Comparison of ENCODE assay signal across 19 cellular contexts in the genomic region with DNA sequence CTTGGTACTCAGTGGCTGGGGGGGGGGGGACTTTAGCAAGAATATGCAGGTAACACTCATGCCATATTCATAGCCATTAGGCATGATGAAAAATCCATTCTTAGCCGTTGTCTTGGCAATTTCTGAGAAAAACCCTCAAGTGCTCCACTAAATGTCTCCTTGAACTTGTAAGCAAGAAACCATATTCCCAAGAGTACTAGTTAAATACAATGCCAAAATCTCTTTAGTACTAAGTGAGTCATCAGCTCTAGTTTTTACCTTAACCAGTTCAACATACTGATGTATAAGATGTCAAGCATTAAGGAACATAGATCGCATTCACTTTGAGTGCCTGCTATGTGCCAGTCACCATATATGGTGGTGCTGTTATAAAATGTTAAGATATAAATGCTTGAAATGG.
"Had no signal": no experiment of that assay in that cellular context is flagged by ENCODE, and none has a peak within 500 bp of the region (broad histone marks: within the 10 kb centered on the region; RNA-seq: fewer than 3 reads in every experiment).

No MANE protein-coding gene starts in this region.

- H3K4me3 ChIP-seq: gastrocnemius medialis, left ventricle myocardium inferior, skin epidermis, stomach, thyroid gland, vagina had no signal

- H3K9me3 Mint-ChIP-seq: effector memory CD8-positive, alpha-beta T cell had no signal

- H3K4me3 Mint-ChIP-seq: activated CD4-positive, alpha-beta T cell treated with anti-CD3 and anti-CD28 coated beads for 36 hours; activated CD8-positive, alpha-beta T cell treated with anti-CD3 and anti-CD28 coated beads, Interleukin-2, amount 10 ng/mL, durations not matched to agents 7 days and 5 days; effector memory CD8-positive, alpha-beta T cell had no signal

- ATAC-seq: activated CD4-positive, alpha-beta T cell treated with anti-CD3 and anti-CD28 coated beads for 36 hours; activated CD8-positive, alpha-beta T cell treated with anti-CD3 and anti-CD28 coated beads, Interleukin-2, amount 10 ng/mL, durations not matched to agents 7 days and 5 days; effector memory CD8-positive, alpha-beta T cell; gastrocnemius medialis had no signal

- H3K4me1 ChIP-seq: gastrocnemius medialis, left ventricle myocardium inferior, parathyroid adenoma, thyroid gland had no signal

- H3K9ac ChIP-seq: parathyroid adenoma had no signal

- H2AFZ ChIP-seq: parathyroid adenoma had no signal

- H3K27ac Mint-ChIP-seq: activated CD8-positive, alpha-beta T cell treated with anti-CD3 and anti-CD28 coated beads, Interleukin-2, amount 10 ng/mL, durations not matched to agents 7 days and 5 days; effector memory CD8-positive, alpha-beta T cell had no signal

- H3K27me3 Mint-ChIP-seq: activated CD4-positive, alpha-beta T cell treated with anti-CD3 and anti-CD28 coated beads for 36 hours; effector memory CD8-positive, alpha-beta T cell had no signal

- H3K9me3 ChIP-seq: gastrocnemius medialis, left ventricle myocardium inferior, stomach, thyroid gland, vagina had no signal

- H3K27ac ChIP-seq: gastrocnemius medialis, left ventricle myocardium inferior, parathyroid adenoma, skin epidermis, stomach, thyroid gland, vagina, WERI-Rb-1 had no signal

- H3K27me3 ChIP-seq: gastrocnemius medialis, stomach, thyroid gland, vagina had no signal

- DNase-seq: activated CD4-positive, alpha-beta T cell treated with anti-CD3 and anti-CD28 coated beads for 36 hours; activated CD8-positive, alpha-beta memory T cell treated with anti-CD3 and anti-CD28 coated beads, Interleukin-2, amount 50 U/mL, for 48 hours; activated CD8-positive, alpha-beta T cell treated with anti-CD3 and anti-CD28 coated beads, Interleukin-2, amount 10 ng/mL, durations not matched to agents 7 days and 5 days; activated naive CD4-positive, alpha-beta T cell; central memory CD4-positive, alpha-beta T cell; cortex of kidney; effector memory CD8-positive, alpha-beta T cell; gastrocnemius medialis; kidney; left ventricle myocardium inferior; mesendoderm; retina; stomach; T1000; thyroid gland; WERI-Rb-1 had no signal
